ENCODE assay signal across 1 cellular context in genomic region chr3:4759689-4760312, GRCh38.
TF ChIP-seq lines count a peak whose summit lies in the region.

No MANE protein-coding gene starts in this region.

TF ChIP-seq in K562, 482 proteins besides CTCF, POLR2A, EP300 and RAD21 (continued from another document and continues in another):
- no peak for TF ChIP-seq CEBPZ (IDR thresholded peaks at IDR 0.05; ENCODE audit: borderline replicate concordance, low read depth, low read length)
- no peak for TF ChIP-seq SRF (CRISPR knock-in tag; IDR thresholded peaks at IDR 0.05)
- no peak for TF ChIP-seq ESRRB (CRISPR knock-in tag; IDR thresholded peaks at IDR 0.05; ENCODE audit: borderline replicate concordance)
- TF ChIP-seq ARHGAP35 (IDR thresholded peaks at IDR 0.05; ENCODE audit: partially characterized antibody): no peak
- TF ChIP-seq HNRNPK (IDR thresholded peaks at IDR 0.05; ENCODE audit: low read depth, low read length, poor library complexity, severe bottlenecking): no peak
- no peak for TF ChIP-seq KAT8 (IDR thresholded peaks at IDR 0.05; ENCODE audit: low read depth)
- TF ChIP-seq ZFP91 (CRISPR knock-in tag; IDR thresholded peaks at IDR 0.05): no peak
- TF ChIP-seq THRA (IDR thresholded peaks at IDR 0.05): no peak
- no peak for TF ChIP-seq NR0B1 (IDR thresholded peaks at IDR 0.05; ENCODE audit: partially characterized antibody)
- TF ChIP-seq FOXM1 (IDR thresholded peaks at IDR 0.05; ENCODE audit: low read depth): no peak
- no peak for TF ChIP-seq FOXM1 (CRISPR knock-in tag; IDR thresholded peaks at IDR 0.05; ENCODE audit: low read depth)
- TF ChIP-seq ZNF311 (CRISPR knock-in tag; IDR thresholded peaks at IDR 0.05): no peak
- TF ChIP-seq ZNF830 (CRISPR knock-in tag; IDR thresholded peaks at IDR 0.05): no peak
- no peak for TF ChIP-seq GATAD2A (IDR thresholded peaks at IDR 0.05)
- TF ChIP-seq CGGBP1 (CRISPR knock-in tag; IDR thresholded peaks at IDR 0.05): no peak
- TF ChIP-seq ZNF644 (tag; IDR thresholded peaks at IDR 0.05; ENCODE audit: low read depth): no peak
- TF ChIP-seq MBD1 (CRISPR knock-in tag; IDR thresholded peaks at IDR 0.05): no peak
- TF ChIP-seq TEAD4 (IDR thresholded peaks at IDR 0.05; ENCODE audit: low read length): no peak; the same call in 1 of the 2 replicates
- TF ChIP-seq TEAD4 (CRISPR knock-in tag; IDR thresholded peaks at IDR 0.05; ENCODE audit: borderline replicate concordance): no peak
- peak; percentile 73; the same call in 1 of the 2 replicates for TF ChIP-seq SOX6 (IDR thresholded peaks at IDR 0.05)
- no peak for TF ChIP-seq MYBL2 (IDR thresholded peaks at IDR 0.05; ENCODE audit: low read depth)
- TF ChIP-seq MYBL2 (CRISPR knock-in tag; IDR thresholded peaks at IDR 0.05; ENCODE audit: borderline replicate concordance): no peak
- TF ChIP-seq RNF2 (IDR thresholded peaks at IDR 0.05): peak; percentile 82; the same call in 1 of the 2 replicates
- no peak for TF ChIP-seq CREB3L1 (IDR thresholded peaks at IDR 0.05; ENCODE audit: borderline replicate concordance, low read depth)
- no peak for TF ChIP-seq DDX20 (tag; IDR thresholded peaks at IDR 0.05; ENCODE audit: low read depth)
- TF ChIP-seq ZNF511 (CRISPR knock-in tag; IDR thresholded peaks at IDR 0.05): no peak
- 0 out of 2 replicates have a peak, but pooled peaks have one; percentile 10 for TF ChIP-seq EP400 (IDR thresholded peaks at IDR 0.05)
- no peak for TF ChIP-seq CHAMP1 (IDR thresholded peaks at IDR 0.05)
- TF ChIP-seq ZNF232 (CRISPR knock-in tag; IDR thresholded peaks at IDR 0.05): no peak
- no peak for TF ChIP-seq SUPT5H (IDR thresholded peaks at IDR 0.05)
- TF ChIP-seq ZC3H4 (CRISPR knock-in tag; IDR thresholded peaks at IDR 0.05; ENCODE audit: borderline replicate concordance): no peak
- TF ChIP-seq ZNF316 (IDR thresholded peaks at IDR 0.05): no peak
- TF ChIP-seq STAG1 (CRISPR knock-in tag; IDR thresholded peaks at IDR 0.05; ENCODE audit: borderline replicate concordance): no peak
- no peak for TF ChIP-seq ADNP (tag; IDR thresholded peaks at IDR 0.05)
- no peak for TF ChIP-seq DACH1 (IDR thresholded peaks at IDR 0.05; ENCODE audit: partially characterized antibody)
- no peak for TF ChIP-seq PTRF (tag; IDR thresholded peaks at IDR 0.05)
- no peak for TF ChIP-seq NR4A1 (CRISPR knock-in tag; IDR thresholded peaks at IDR 0.05)
- peak; percentile 83 for TF ChIP-seq NR4A1 (tag; IDR thresholded peaks at IDR 0.05)
- TF ChIP-seq PKNOX1 (IDR thresholded peaks at IDR 0.05): peak; percentile 91
- no peak; the same call in 1 of the 2 replicates for TF ChIP-seq MTA3 (IDR thresholded peaks at IDR 0.05; ENCODE audit: borderline replicate concordance)
- no peak for TF ChIP-seq ARNT (IDR thresholded peaks at IDR 0.05)
- TF ChIP-seq LCOR (CRISPR knock-in tag; IDR thresholded peaks at IDR 0.05): no peak
- TF ChIP-seq TCF7 (IDR thresholded peaks at IDR 0.05; ENCODE audit: borderline replicate concordance): no peak
- TF ChIP-seq ZNF263 (CRISPR knock-in tag; IDR thresholded peaks at IDR 0.05; ENCODE audit: borderline replicate concordance): no peak
- TF ChIP-seq MXI1 (IDR thresholded peaks at IDR 0.05; ENCODE audit: low read depth, low read length): no peak
- TF ChIP-seq FIP1L1 (IDR thresholded peaks at IDR 0.05; ENCODE audit: low read depth, low read length, poor library complexity, severe bottlenecking): no peak
- 0 out of 2 replicates have a peak, but pooled peaks have one; percentile 17 for TF ChIP-seq JUND (IDR thresholded peaks at IDR 0.05; ENCODE audit: borderline replicate concordance, low read depth, low read length)
- TF ChIP-seq JUND (tag; IDR thresholded peaks at IDR 0.05; ENCODE audit: borderline replicate concordance, low read depth, low read length): peak; percentile 36; the same call in 1 of the 3 replicates
- TF ChIP-seq ZBTB8A (IDR thresholded peaks at IDR 0.05; ENCODE audit: partially characterized antibody): no peak
- TF ChIP-seq ATF7 (IDR thresholded peaks at IDR 0.05): peak; percentile 39; the same call in 1 of the 2 replicates
- TF ChIP-seq HMG20B (CRISPR knock-in tag; IDR thresholded peaks at IDR 0.05): no peak
- TF ChIP-seq NR1H2 (CRISPR knock-in tag; IDR thresholded peaks at IDR 0.05): no peak
- TF ChIP-seq NCOA6 (IDR thresholded peaks at IDR 0.05): no peak
- TF ChIP-seq KDM1A (IDR thresholded peaks at IDR 0.05): peak; percentile 59 to 81; a peak in 3 of 4 replicates
